In genomic region chr11:130719516-130719915, GRCh38 we compare ENCODE assay signal across 20 cellular contexts.
A peak's percentile ranks its signal among the peaks of the same experiment; 100 is the strongest.
DNase-seq lines count a peak whose midpoint lies in the region; ATAC-seq and TF ChIP-seq lines count a peak whose summit lies in the region.
"Had no signal": no experiment of that assay in that cellular context is flagged by ENCODE, and none has a peak within 500 bp of the region (broad histone marks: within the 10 kb centered on the region; RNA-seq: fewer than 3 reads in every experiment).

No MANE protein-coding gene starts in this region.

- ATAC-seq in IMR-90 (ENCODE audit: low read depth) (peak; percentile 90), HG02973 (IDR thresholded peaks at IDR 0.05; ENCODE audit: unreplicated experiment) (no peak), psoas muscle (no peak)
- ATAC-seq in stimulated activated effector memory CD8-positive, alpha-beta T cell treated with anti-CD3 and anti-CD28 coated beads, Interleukin-12 subunit alpha, Interleukin-12 subunit beta, amount 100 ng/mL, for 72 hours = peak; percentile 9
- ATAC-seq: K562; left lobe of liver; naive thymus-derived CD4-positive, alpha-beta T cell had no signal

- dilution Hi-C loops in IMR-90 (cut with HindIII; ENCODE audit: low sequenced_read_pairs, unreplicated experiment) = no loop called here

- peak overlapping the region; percentile 99 for H3K4ac ChIP-seq in IMR-90 (ENCODE audit: low read depth, low read length)
- no peak overlapping the region for H3K4ac ChIP-seq in mesenchymal stem cell (ENCODE audit: low read depth in 1 of 2, low read length in 2 of 2)

- H3K9me1 ChIP-seq in IMR-90 (ENCODE audit: insufficient read depth, low read length) = peaks cover 16% of the 10 kb centered on the region

- H2AK5ac ChIP-seq in IMR-90 (ENCODE audit: low read depth, low read length) (peak overlapping the region; percentile 96), mesenchymal stem cell (ENCODE audit: low read length, severe bottlenecking) (no peak overlapping the region)

- H2BK12ac ChIP-seq in mesenchymal stem cell (ENCODE audit: low read length in 2 of 2) = no peak overlapping the region

- peak overlapping the region; percentile 98 for H2BK20ac ChIP-seq in IMR-90 (ENCODE audit: low read depth, low read length)

- peak overlapping the region; percentile 84 for H2AK9ac ChIP-seq in IMR-90 (replicated peaks; ENCODE audit: low read depth, low read length, poor library complexity)

- peak overlapping the region; percentile 86 for H4K5ac ChIP-seq in IMR-90 (ENCODE audit: low read depth, low read length)

- H2BK5ac ChIP-seq in IMR-90 (ENCODE audit: low read depth, low read length, poor library complexity, severe bottlenecking) (peak overlapping the region; percentile 62), mesenchymal stem cell (ENCODE audit: low read depth, low read length, poor library complexity, severe bottlenecking) (peak overlapping the region; percentile 48)

- peak; percentile 71 for DNase-seq in IMR-90
- peak; percentile 78 for DNase-seq in choroid plexus epithelial cell (ENCODE audit: low read depth)
- DNase-seq in mesenchymal stem cell = peak; percentile 15
- no peak for DNase-seq in stimulated activated effector memory CD8-positive, alpha-beta T cell treated with anti-CD3 and anti-CD28 coated beads, Interleukin-12 subunit alpha, Interleukin-12 subunit beta, amount 100 ng/mL, for 72 hours (ENCODE audit: low spot score in 2 of 2)
- no peak for DNase-seq in NCI-H1092 (lab: John Stamatoyannopoulos, UW)
- DNase-seq in hypothalamus (lab: John Stamatoyannopoulos, UW) = no peak
- no peak for DNase-seq in psoas muscle
- DNase-seq: activated naive CD8-positive, alpha-beta T cell treated with anti-CD3 and anti-CD28 coated beads, Interleukin-2, amount 10 ng/mL, durations not matched to agents 7 days and 5 days; activated T-cell treated with anti-CD3 and anti-CD28 coated beads, Interleukin-2, amount 50 U/mL, for 48 hours; DND-41; hippocampal formation; naive thymus-derived CD4-positive, alpha-beta T cell; NCI-H2227 treated with DMSO at 0.1 percent for 48 hours; right lobe of liver had no signal

- peak; percentile 1; the same call in 1 of the 2 replicates for TF ChIP-seq RAD21 in IMR-90 (IDR thresholded peaks at IDR 0.05; ENCODE audit: low read length)

- no TSS peak for BruUV-seq in IMR-90 (replicated peaks; lab: Mats Ljungman, UMichigan)

- TF ChIP-seq CTCF in IMR-90 (conservative IDR thresholded peaks at IDR 0.05; ENCODE audit: low read depth, low read length) (no peak), choroid plexus epithelial cell (conservative IDR thresholded peaks at IDR 0.05; ENCODE audit: low read depth, low read length) (no peak), psoas muscle (IDR thresholded peaks at IDR 0.05) (no peak)

- peak overlapping the region; percentile 83 for H3K27ac ChIP-seq in IMR-90 (ENCODE audit: insufficient read depth, low read length)
- H3K27ac ChIP-seq in mesenchymal stem cell (ENCODE audit: low read length, poor library complexity, severe bottlenecking) = peak overlapping the region; percentile 89
- no peak overlapping the region for H3K27ac ChIP-seq in psoas muscle
- H3K27ac ChIP-seq: BLaER1 treated with 17β-estradiol and CSF1 and Interleukin-3, amounts not matched to agents 10 nM and 100 nM; epithelial cell of prostate; right lobe of liver; SK-N-MC had no signal

- POLR2A ChIA-PET in IMR-90 (lab: Charles Lee; ENCODE audit: unreplicated experiment) = no interaction called here

- peak overlapping the region; percentile 96; the same call in 2 of the 3 replicates for H2BK15ac ChIP-seq in IMR-90 (ENCODE audit: low read depth, low read length)
- no peak overlapping the region for H2BK15ac ChIP-seq in mesenchymal stem cell (ENCODE audit: low read depth, poor library complexity, severe bottlenecking)

- H3K9me3 Mint-ChIP-seq in stimulated activated effector memory CD8-positive, alpha-beta T cell treated with anti-CD3 and anti-CD28 coated beads, Interleukin-12 subunit alpha, Interleukin-12 subunit beta, amount 100 ng/mL, for 72 hours = no peaks in the 10 kb centered on the region
- H3K9me3 Mint-ChIP-seq: activated naive CD8-positive, alpha-beta T cell treated with anti-CD3 and anti-CD28 coated beads, Interleukin-2, amount 10 ng/mL, durations not matched to agents 7 days and 5 days had no signal

- peak overlapping the region; percentile 82 for H3K56ac ChIP-seq in IMR-90 (ENCODE audit: extremely low read depth, insufficient read depth, low read length)

- peak overlapping the region; percentile 98 for H3K14ac ChIP-seq in IMR-90 (replicated peaks; ENCODE audit: low read depth, low read length)
- H3K14ac ChIP-seq in mesenchymal stem cell (ENCODE audit: low read length in 2 of 2) = peak overlapping the region in 1 of 2 experiments; percentile 72

- intact Hi-C loops in IMR-90 (cut with micrococcal nuclease) = no loop called here
- intact Hi-C loops in psoas muscle (cut with DNase I) = loop anchor here in 1 of 2 donors (1.0 kb wide), 1 partner anchor 21 kb away; no protein-coding TSS in a partner anchor

- H3K27me3 ChIP-seq in IMR-90 (ENCODE audit: control insufficient read depth, insufficient read depth, low read length) (no peaks in the 10 kb centered on the region; the same call in 1 of the 2 replicates), mesenchymal stem cell (ENCODE audit: control insufficient read depth in 1 of 2, insufficient read depth in 1 of 2, low read length in 2 of 2) (no peaks in the 10 kb centered on the region), psoas muscle (ENCODE audit: insufficient read depth in 3 of 3, low read length in 2 of 3) (peaks cover 0 to 6% (median 0%) of the 10 kb centered on the region in 3 donors)
- H3K27me3 ChIP-seq: BLaER1 treated with 17β-estradiol and CSF1 and Interleukin-3, amounts not matched to agents 10 nM and 100 nM; right lobe of liver had no signal

- no peaks in the 10 kb centered on the region for H3K4me1 Mint-ChIP-seq in stimulated activated effector memory CD8-positive, alpha-beta T cell treated with anti-CD3 and anti-CD28 coated beads, Interleukin-12 subunit alpha, Interleukin-12 subunit beta, amount 100 ng/mL, for 72 hours
- H3K4me1 Mint-ChIP-seq: activated naive CD8-positive, alpha-beta T cell treated with anti-CD3 and anti-CD28 coated beads, Interleukin-2, amount 10 ng/mL, durations not matched to agents 7 days and 5 days; naive thymus-derived CD4-positive, alpha-beta T cell had no signal

- H2AFZ ChIP-seq in IMR-90 (replicated peaks; ENCODE audit: low read length, poor library complexity) = peak overlapping the region; percentile 70
- H2AFZ ChIP-seq in mesenchymal stem cell (ENCODE audit: low read depth, low read length) = no peak overlapping the region

- in situ Hi-C loops in IMR-90 (cut with MboI; ENCODE audit: low sequenced_read_pairs) = no loop called here

- H4K20me1 ChIP-seq in IMR-90 (ENCODE audit: insufficient read depth, low read length) = no peaks in the 10 kb centered on the region
- H4K20me1 ChIP-seq: BLaER1 treated with 17β-estradiol and CSF1 and Interleukin-3, amounts not matched to agents 10 nM and 100 nM had no signal

- H3K9me3 ChIP-seq in IMR-90 (ENCODE audit: control insufficient read depth, insufficient read depth, low read length) = no peaks in the 10 kb centered on the region; the same call in 1 of the 2 replicates
- no peaks in the 10 kb centered on the region for H3K9me3 ChIP-seq in mesenchymal stem cell (ENCODE audit: control insufficient read depth, low read length)
- no peaks in the 10 kb centered on the region for H3K9me3 ChIP-seq in psoas muscle
- H3K9me3 ChIP-seq: right lobe of liver had no signal

- no peak for TF ChIP-seq POLR2A in IMR-90 (IDR thresholded peaks at IDR 0.05; ENCODE audit: low read depth, low read length)

- CTCF ChIA-PET in IMR-90 (lab: Yijun Ruan, JAX) = interaction anchor here (0.6 to 0.8 kb wide), 3 partner anchors 30 to 418 kb away, joined by 3 to 7 read pairs (median 3); no protein-coding TSS in a partner anchor

- H2BK120ac ChIP-seq in IMR-90 (ENCODE audit: low read depth, low read length) = peak overlapping the region; percentile 99
- H2BK120ac ChIP-seq in mesenchymal stem cell (ENCODE audit: low read depth, low read length) = no peak overlapping the region

- H3K36me3 ChIP-seq in IMR-90 (ENCODE audit: control insufficient read depth, insufficient read depth, low read length) = no peaks in the 10 kb centered on the region
- no peaks in the 10 kb centered on the region for H3K36me3 ChIP-seq in mesenchymal stem cell (ENCODE audit: control insufficient read depth in 1 of 2, insufficient read depth in 2 of 2, low read depth in 1 of 2, low read length in 2 of 2)
- no peaks in the 10 kb centered on the region for H3K36me3 ChIP-seq in psoas muscle (ENCODE audit: insufficient read depth in 1 of 2, low read depth in 1 of 2)
- H3K36me3 ChIP-seq: BLaER1 treated with 17β-estradiol and CSF1 and Interleukin-3, amounts not matched to agents 10 nM and 100 nM; right lobe of liver had no signal

- H4K8ac ChIP-seq in IMR-90 (ENCODE audit: low read depth in 2 of 2, low read length in 2 of 2) (peak overlapping the region; percentile 59 to 83), mesenchymal stem cell (ENCODE audit: low read length) (peak overlapping the region; percentile 52)

- no peak overlapping the region for H3K4me3 Mint-ChIP-seq in stimulated activated effector memory CD8-positive, alpha-beta T cell treated with anti-CD3 and anti-CD28 coated beads, Interleukin-12 subunit alpha, Interleukin-12 subunit beta, amount 100 ng/mL, for 72 hours
- H3K4me3 Mint-ChIP-seq: activated naive CD8-positive, alpha-beta T cell treated with anti-CD3 and anti-CD28 coated beads, Interleukin-2, amount 10 ng/mL, durations not matched to agents 7 days and 5 days; naive thymus-derived CD4-positive, alpha-beta T cell had no signal

- H3K4me3 ChIP-seq in IMR-90 (ENCODE audit: insufficient read depth, low read depth, low read length) (no peak overlapping the region), choroid plexus epithelial cell (ENCODE audit: low read depth, low read length) (no peak overlapping the region), mesenchymal stem cell (ENCODE audit: insufficient read depth in 1 of 2, low read depth in 1 of 2, low read length in 2 of 2) (no peak overlapping the region), psoas muscle (no peak overlapping the region)
- H3K4me3 ChIP-seq: BLaER1 treated with 17β-estradiol and CSF1 and Interleukin-3, amounts not matched to agents 10 nM and 100 nM; K562; right lobe of liver; SK-N-MC had no signal

- H3K23ac ChIP-seq in IMR-90 (ENCODE audit: low read depth, low read length) (peak overlapping the region; percentile 97), mesenchymal stem cell (ENCODE audit: low read length in 2 of 2) (no peak overlapping the region)

- no peaks in the 10 kb centered on the region for H3K36me3 Mint-ChIP-seq in stimulated activated effector memory CD8-positive, alpha-beta T cell treated with anti-CD3 and anti-CD28 coated beads, Interleukin-12 subunit alpha, Interleukin-12 subunit beta, amount 100 ng/mL, for 72 hours
- H3K36me3 Mint-ChIP-seq: activated naive CD8-positive, alpha-beta T cell treated with anti-CD3 and anti-CD28 coated beads, Interleukin-2, amount 10 ng/mL, durations not matched to agents 7 days and 5 days; naive thymus-derived CD4-positive, alpha-beta T cell had no signal

- H4K91ac ChIP-seq in IMR-90 (ENCODE audit: insufficient read depth, low read depth, low read length) (peak overlapping the region; percentile 97), mesenchymal stem cell (ENCODE audit: low read length) (peak overlapping the region; percentile 93)

- H3K79me1 ChIP-seq in IMR-90 (ENCODE audit: low read depth in 1 of 2, low read length in 2 of 2) (no peaks in the 10 kb centered on the region), mesenchymal stem cell (replicated peaks; ENCODE audit: low read length, poor library complexity, severe bottlenecking) (no peaks in the 10 kb centered on the region)

- H3K9ac ChIP-seq in IMR-90 (ENCODE audit: low read depth, low read length) (peak overlapping the region; percentile 63), mesenchymal stem cell (ENCODE audit: low read length) (no peak overlapping the region)
- H3K9ac ChIP-seq: BLaER1 treated with 17β-estradiol and CSF1 and Interleukin-3, amounts not matched to agents 10 nM and 100 nM had no signal

- peaks cover 18% of the 10 kb centered on the region for H3K4me1 ChIP-seq in IMR-90 (ENCODE audit: control insufficient read depth, insufficient read depth, low read length)
- peaks cover 14% of the 10 kb centered on the region for H3K4me1 ChIP-seq in mesenchymal stem cell (ENCODE audit: control insufficient read depth, insufficient read depth, low read depth, low read length)
- no peaks in the 10 kb centered on the region for H3K4me1 ChIP-seq in psoas muscle
- H3K4me1 ChIP-seq: right lobe of liver had no signal

- peak overlapping the region; percentile 89 for H3K18ac ChIP-seq in IMR-90 (ENCODE audit: low read depth, low read length)
- H3K18ac ChIP-seq in mesenchymal stem cell (ENCODE audit: low read depth in 1 of 2, low read length in 2 of 2) = peak overlapping the region in 1 of 2 experiments; percentile 22

- H3K27ac Mint-ChIP-seq in stimulated activated effector memory CD8-positive, alpha-beta T cell treated with anti-CD3 and anti-CD28 coated beads, Interleukin-12 subunit alpha, Interleukin-12 subunit beta, amount 100 ng/mL, for 72 hours = no peak overlapping the region
- H3K27ac Mint-ChIP-seq: activated naive CD8-positive, alpha-beta T cell treated with anti-CD3 and anti-CD28 coated beads, Interleukin-2, amount 10 ng/mL, durations not matched to agents 7 days and 5 days; naive thymus-derived CD4-positive, alpha-beta T cell had no signal

- 82% methylated on average over 3 of the region's 9 CpGs; no CpG with 5 or more reads in 1 of the 2 experiments for WGBS in IMR-90 (ENCODE audit: extremely low coverage in 2 of 2, insufficient read length in 1 of 2), 2 experiments
- 61% methylated on average over 9 of the region's 9 CpGs for WGBS in mesenchymal stem cell
- WGBS in psoas muscle, 3 donors = 25 to 58% (median 31%) methylated on average over 9 of the region's 9 CpGs

- H3K4me2 ChIP-seq in IMR-90 (ENCODE audit: low read depth, low read length) = peak overlapping the region; percentile 60
- no peak overlapping the region for H3K4me2 ChIP-seq in mesenchymal stem cell (ENCODE audit: low read length, poor library complexity, severe bottlenecking)
- H3K4me2 ChIP-seq: BLaER1 treated with 17β-estradiol and CSF1 and Interleukin-3, amounts not matched to agents 10 nM and 100 nM had no signal

Comparison
In these comparisons a context has a peak if more than half of its experiments do, and no peak if none do; other contexts are left out.
1. ATAC-seq: peak in IMR-90 (single experiment) and stimulated activated effector memory CD8-positive, alpha-beta T cell treated with anti-CD3 and anti-CD28 coated beads, Interleukin-12 subunit alpha, Interleukin-12 subunit beta, amount 100 ng/mL, for 72 hours (single experiment); none in HG02973 (single experiment) and psoas muscle (0 of 4).
2. DNase-seq: peak in IMR-90 (single experiment), choroid plexus epithelial cell (single experiment) and mesenchymal stem cell (single experiment); none in stimulated activated effector memory CD8-positive, alpha-beta T cell treated with anti-CD3 and anti-CD28 coated beads, Interleukin-12 subunit alpha, Interleukin-12 subunit beta, amount 100 ng/mL, for 72 hours (0 of 2), NCI-H1092 (single experiment), hypothalamus (0 of 51) and psoas muscle (0 of 2).